In the genomic region with DNA sequence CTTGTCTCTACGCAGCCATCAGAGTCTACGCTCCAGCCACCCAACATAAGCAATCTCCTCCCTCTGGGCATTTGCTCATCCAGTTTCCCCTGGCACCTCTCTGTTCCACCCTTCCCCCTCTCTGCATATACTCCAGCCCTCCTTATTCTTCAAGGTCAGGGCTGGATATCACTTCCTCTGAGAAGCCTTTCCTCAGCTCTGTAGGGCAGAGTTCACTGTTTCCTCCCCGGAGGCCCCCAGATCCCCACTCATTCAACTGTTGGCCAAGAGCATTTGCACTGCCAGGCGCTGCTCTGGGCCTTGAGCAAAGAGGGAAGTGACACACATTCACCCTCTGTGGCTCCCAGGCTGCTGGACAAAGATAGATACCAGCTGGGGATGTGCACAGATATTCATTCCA, we compare ENCODE assay signal across 9 cellular contexts. TPM values are rescaled to one million over a fixed set of nuclear protein-coding genes. Genes with fewer than 3 reads are reported as not detected.
DNase-seq lines count a peak whose midpoint lies in the region; ATAC-seq and TF ChIP-seq lines count a peak whose summit lies in the region.
"Had no signal": no experiment of that assay in that cellular context is flagged by ENCODE, and none has a peak within 500 bp of the region (broad histone marks: within the 10 kb centered on the region; RNA-seq: fewer than 3 reads in every experiment).

No MANE protein-coding gene starts in this region.

- H3K27me3 Mint-ChIP-seq in WTC11 (ENCODE audit: low read depth): no peaks in the 10 kb centered on the region
- no peaks in the 10 kb centered on the region for H3K27me3 Mint-ChIP-seq in activated CD4-positive, alpha-beta memory T cell treated with anti-CD3 and anti-CD28 coated beads, Interleukin-2, amount 10 ng/mL, durations not matched to agents 7 days and 5 days

- CTCF ChIA-PET in WTC11 (lab: Charles Lee): interaction anchor here (1.1 to 3.3 kb wide), 2 partner anchors 31 to 55 kb away, joined by 3 to 40 read pairs; no protein-coding TSS in a partner anchor
- CTCF ChIA-PET in activated CD4-positive, alpha-beta memory T cell treated with anti-CD3 and anti-CD28 coated beads, Interleukin-2, amount 10 ng/mL, durations not matched to agents 7 days and 5 days (lab: Charles Lee): interaction anchor here (0.7 to 1.5 kb wide), 4 partner anchors 10 to 55 kb away, joined by 3 to 11 read pairs (median 6); no protein-coding TSS in a partner anchor

- TF ChIP-seq CTCF in WTC11 (IDR thresholded peaks at IDR 0.05): no peak
- no peak for TF ChIP-seq CTCF in sigmoid colon (IDR thresholded peaks at IDR 0.05)

- in situ Hi-C loops in KBM-7 (cut with MboI; ENCODE audit: low pct_unique_long_range_greater_than_20kb, low sequenced_read_pairs): no loop called here
- in situ Hi-C loops in HAP-1 (cut with MboI; ENCODE audit: low sequenced_read_pairs): no loop called here

- no peaks in the 10 kb centered on the region for H3K9me3 ChIP-seq in right cardiac atrium (ENCODE audit: control insufficient read depth, low read length)
- H3K9me3 ChIP-seq in sigmoid colon: no peaks in the 10 kb centered on the region
- no peaks in the 10 kb centered on the region for H3K9me3 ChIP-seq in HAP-1

- peak overlapping the region; percentile 18 for H3K4me3 Mint-ChIP-seq in WTC11
- no peak overlapping the region for H3K4me3 Mint-ChIP-seq in activated CD4-positive, alpha-beta memory T cell treated with anti-CD3 and anti-CD28 coated beads, Interleukin-2, amount 10 ng/mL, durations not matched to agents 7 days and 5 days

- TF ChIP-seq POLR2A in sigmoid colon (IDR thresholded peaks at IDR 0.05): no peak

- TF ChIP-seq EP300 in sigmoid colon (IDR thresholded peaks at IDR 0.05): no peak

- H3K4me1 Mint-ChIP-seq in WTC11: peaks cover 28% of the 10 kb centered on the region
- H3K4me1 Mint-ChIP-seq in activated CD4-positive, alpha-beta memory T cell treated with anti-CD3 and anti-CD28 coated beads, Interleukin-2, amount 10 ng/mL, durations not matched to agents 7 days and 5 days: peaks cover 25% of the 10 kb centered on the region

- peak; percentile 88 for DNase-seq in KBM-7
- no peak for DNase-seq in WTC11 (ENCODE audit: low spot score)
- peak; percentile 58 to 83 (median 80) for DNase-seq in right cardiac atrium
- DNase-seq in sigmoid colon: peak; percentile 80
- DNase-seq in HAP-1 (ENCODE audit: low spot score in 2 of 2): no peak
- no peak for DNase-seq in activated CD4-positive, alpha-beta memory T cell treated with anti-CD3 and anti-CD28 coated beads, Interleukin-2, amount 10 ng/mL, durations not matched to agents 7 days and 5 days
- no peak for DNase-seq in NCI-H748 treated with DMSO at 0.1 percent for 48 hours (lab: John Stamatoyannopoulos, UW)
- DNase-seq: NCI-H345 had no signal

- H3K27ac ChIP-seq in right cardiac atrium (ENCODE audit: low read length) (peak overlapping the region; percentile 51), sigmoid colon (peak overlapping the region in 3 of 4 donors; percentile 14 to 34 (median 31))

- H3K36me3 ChIP-seq in sigmoid colon (peaks cover 0 to 3% (median 0%) of the 10 kb centered on the region in 4 donors), HAP-1 (replicated peaks) (no peaks in the 10 kb centered on the region)

- intact Hi-C loops in right cardiac atrium (cut with DNase I) (no loop called here), sigmoid colon (cut with DNase I) (no loop called here)

- POLR2A ChIA-PET in WTC11 (lab: Charles Lee): no interaction called here
- POLR2A ChIA-PET in activated CD4-positive, alpha-beta memory T cell treated with anti-CD3 and anti-CD28 coated beads, Interleukin-2, amount 10 ng/mL, durations not matched to agents 7 days and 5 days (lab: Charles Lee): interaction anchor here (0.7 to 1.4 kb wide), 2 partner anchors 12 to 37 kb away, joined by 3 read pairs; a partner anchor contains a TSS

- H3K27me3 ChIP-seq in right cardiac atrium (ENCODE audit: control insufficient read depth, insufficient read depth) (no peaks in the 10 kb centered on the region), sigmoid colon (no peaks in the 10 kb centered on the region), HAP-1 (ENCODE audit: low read depth) (no peaks in the 10 kb centered on the region)

- 55% methylated on average over 4 of the region's 4 CpGs for WGBS in right cardiac atrium
- 22 to 50% methylated on average over 4 of the region's 4 CpGs for WGBS in sigmoid colon, 2 donors

- H3K4me3 ChIP-seq in right cardiac atrium (ENCODE audit: low read length): no peak overlapping the region
- no peak overlapping the region for H3K4me3 ChIP-seq in sigmoid colon
- H3K4me3 ChIP-seq in HAP-1: no peak overlapping the region

- H3K9me3 Mint-ChIP-seq in WTC11: no peaks in the 10 kb centered on the region
- H3K9me3 Mint-ChIP-seq in activated CD4-positive, alpha-beta memory T cell treated with anti-CD3 and anti-CD28 coated beads, Interleukin-2, amount 10 ng/mL, durations not matched to agents 7 days and 5 days: no peaks in the 10 kb centered on the region

- H3K4me1 ChIP-seq in right cardiac atrium (ENCODE audit: control insufficient read depth, insufficient read depth, low read length) (peaks cover 3% of the 10 kb centered on the region), sigmoid colon (peaks cover 0 to 29% (median 23%) of the 10 kb centered on the region in 4 donors), HAP-1 (no peaks in the 10 kb centered on the region)

- peak overlapping the region; percentile 44 for H3K27ac Mint-ChIP-seq in WTC11
- no peak overlapping the region for H3K27ac Mint-ChIP-seq in activated CD4-positive, alpha-beta memory T cell treated with anti-CD3 and anti-CD28 coated beads, Interleukin-2, amount 10 ng/mL, durations not matched to agents 7 days and 5 days

- ATAC-seq in WTC11: no peak
- ATAC-seq in right cardiac atrium: peak; percentile 48 to 50
- ATAC-seq in GM18870 (IDR thresholded peaks at IDR 0.05; ENCODE audit: unreplicated experiment): no peak

- H3K36me3 Mint-ChIP-seq in WTC11: peaks cover 16% of the 10 kb centered on the region
- H3K36me3 Mint-ChIP-seq in activated CD4-positive, alpha-beta memory T cell treated with anti-CD3 and anti-CD28 coated beads, Interleukin-2, amount 10 ng/mL, durations not matched to agents 7 days and 5 days (ENCODE audit: low read depth): no peaks in the 10 kb centered on the region

TF ChIP-seq in WTC11, 78 proteins besides CTCF, POLR2A, EP300 and RAD21:
- TF ChIP-seq NFE2L1 (CRISPR knock-in tag; IDR thresholded peaks at IDR 0.05): no peak

RNA-seq across cellular contexts. Expression of a gene that starts 3.3 kb away (rescaled TPM):
- 53.8 to 69.9 TPM (median 61.2 TPM) in 3 replicates for total RNA-seq in WTC11 (2021)
- total RNA-seq in right cardiac atrium: 100 to 1,000 TPM; 139 to 158 (median 147) TPM
- polyA plus RNA-seq in right cardiac atrium: 104 TPM
- total RNA-seq in sigmoid colon: 100 to 1,000 TPM; 164 to 203 (median 178) TPM
- 100 to 1,000 TPM; 222 to 317 (median 243) TPM for polyA plus RNA-seq in sigmoid colon
- total RNA-seq in activated CD4-positive, alpha-beta memory T cell treated with anti-CD3 and anti-CD28 coated beads, Interleukin-2, amount 10 ng/mL, durations not matched to agents 7 days and 5 days: 10 to 100 TPM; 10.2 to 11.1 TPM

RNA-seq across cellular contexts. Expression of a gene that starts 12.0 kb away (rescaled TPM):
- total RNA-seq in WTC11 (2021) (14.3 to 20.6 TPM (median 20.3 TPM) in 3 replicates), right cardiac atrium (10 to 100 TPM; 10.2 to 27.4 (median 17.6) TPM), sigmoid colon (10 to 100 TPM; 14.5 to 43.8 (median 20.6) TPM)
- polyA plus RNA-seq in right cardiac atrium (29.3 TPM), sigmoid colon (10 to 100 TPM; 13.6 to 28.2 (median 21.6) TPM)
- total RNA-seq in activated CD4-positive, alpha-beta memory T cell treated with anti-CD3 and anti-CD28 coated beads, Interleukin-2, amount 10 ng/mL, durations not matched to agents 7 days and 5 days: 1 to 10 TPM; 1.8 to 2.0 TPM

RNA-seq across cellular contexts. Expression of a gene that starts 19.5 kb away (rescaled TPM):
- total RNA-seq in WTC11 (2021): 2,299 to 2,683 TPM (median 2,679 TPM) in 3 replicates
- total RNA-seq in right cardiac atrium: 1,000 to 10,000 TPM; 1,034 to 1,270 (median 1,120) TPM
- polyA plus RNA-seq in right cardiac atrium: 2,599 TPM
- total RNA-seq in sigmoid colon: 1,000 to 10,000 TPM; 3,843 to 9,166 (median 6,008) TPM
- 1,000 to 10,000 TPM; 4,449 to 8,009 (median 5,043) TPM for polyA plus RNA-seq in sigmoid colon
- 1,000 to 10,000 TPM; 2,194 to 2,385 TPM for total RNA-seq in activated CD4-positive, alpha-beta memory T cell treated with anti-CD3 and anti-CD28 coated beads, Interleukin-2, amount 10 ng/mL, durations not matched to agents 7 days and 5 days

RNA-seq across cellular contexts. Expression of a gene that starts 28.4 kb away (rescaled TPM):
- total RNA-seq in WTC11 (2021) (3,861 to 4,362 TPM (median 4,362 TPM) in 3 replicates), right cardiac atrium (1,000 to 10,000 TPM; 1,399 to 1,753 (median 1,480) TPM), sigmoid colon (1,000 to 10,000 TPM; 2,552 to 5,599 (median 4,191) TPM)
- polyA plus RNA-seq in right cardiac atrium (1,392 TPM), sigmoid colon (1,000 to 10,000 TPM; 4,070 to 6,094 (median 4,207) TPM)
- 1,000 to 10,000 TPM; 2,417 to 2,463 TPM for total RNA-seq in activated CD4-positive, alpha-beta memory T cell treated with anti-CD3 and anti-CD28 coated beads, Interleukin-2, amount 10 ng/mL, durations not matched to agents 7 days and 5 days

RNA-seq across cellular contexts. Expression of a gene that starts 41.8 kb away (rescaled TPM):
- total RNA-seq in WTC11 (2021) (2.9 to 5.3 TPM (median 3.6 TPM) in 3 replicates), right cardiac atrium (1 to 10 TPM; 4.4 to 6.8 (median 4.9) TPM), sigmoid colon (10 to 100 TPM in 1 of 4 donors, 1 to 10 TPM in 3; 4.6 to 11.1 (median 6.1) TPM)
- polyA plus RNA-seq in right cardiac atrium (6.6 TPM), sigmoid colon (10 to 100 TPM in 2 of 3 donors, 1 to 10 TPM in 1; 2.1 to 18.6 (median 14.9) TPM)
- 100 to 1,000 TPM; 187 to 197 TPM for total RNA-seq in activated CD4-positive, alpha-beta memory T cell treated with anti-CD3 and anti-CD28 coated beads, Interleukin-2, amount 10 ng/mL, durations not matched to agents 7 days and 5 days

Comparison
In these comparisons a context has a peak if more than half of its experiments do, and no peak if none do; other contexts are left out.
1. DNase-seq: peak in KBM-7 (single experiment), right cardiac atrium (3 of 3) and sigmoid colon (single experiment); none in WTC11 (single experiment), HAP-1 (0 of 2), activated CD4-positive, alpha-beta memory T cell treated with anti-CD3 and anti-CD28 coated beads, Interleukin-2, amount 10 ng/mL, durations not matched to agents 7 days and 5 days (single experiment) and NCI-H748 treated with DMSO at 0.1 percent for 48 hours (single experiment).
2. ATAC-seq: peak in right cardiac atrium (2 of 2); none in WTC11 (single experiment) and GM18870 (single experiment).